In the genomic region with DNA sequence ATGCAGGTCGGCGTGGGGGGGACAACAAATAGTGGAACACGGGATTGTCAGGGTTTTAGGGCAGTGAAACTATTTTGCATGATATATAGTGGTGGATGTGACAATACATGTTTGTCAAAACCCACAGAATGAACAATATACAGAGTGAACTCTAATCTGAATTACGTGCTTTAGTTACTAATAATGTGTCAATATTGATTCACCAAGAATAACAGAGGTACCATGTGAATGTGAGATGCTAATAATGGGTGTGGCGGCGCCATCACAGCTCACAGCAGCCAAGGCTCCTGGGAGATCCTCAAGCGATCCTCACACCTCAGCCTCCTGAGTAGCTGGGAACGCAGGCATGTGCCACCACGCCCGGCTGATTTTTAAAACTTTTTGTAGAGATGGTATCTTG, we compare ENCODE assay signal across 23 cellular contexts. TPM values are rescaled to one million over a fixed set of nuclear protein-coding genes. Genes with fewer than 3 reads are reported as not detected.
"Had no signal": no experiment of that assay in that cellular context is flagged by ENCODE, and none has a peak within 500 bp of the region (broad histone marks: within the 10 kb centered on the region; RNA-seq: fewer than 3 reads in every experiment).

No MANE protein-coding gene starts in this region.

- H3K27me3 ChIP-seq: cardiac muscle cell, spleen, upper lobe of right lung had no signal

- H3K27ac Mint-ChIP-seq: activated naive CD4-positive, alpha-beta T cell treated with anti-CD3 and anti-CD28 coated beads for 36 hours; activated naive CD8-positive, alpha-beta T cell treated with anti-CD3 and anti-CD28 coated beads, Interleukin-2, amount 10 ng/mL, durations not matched to agents 7 days and 5 days; dendritic cell treated with granulocyte-macrophage colony-stimulating factor and Interleukin-4, amounts not matched to agents 40 ng/mL and 50 ng/mL, for 4 days; nephron; T-helper 1 cell treated with Interleukin-12 subunit alpha and Interleukin-12 subunit beta and Interleukin-4 antibody, amounts not matched to agents 30 μg/mL and 1 μg/mL, for 36 hours; WTC11 had no signal

- H3K4me3 Mint-ChIP-seq: activated naive CD4-positive, alpha-beta T cell treated with anti-CD3 and anti-CD28 coated beads for 36 hours; activated naive CD8-positive, alpha-beta T cell treated with anti-CD3 and anti-CD28 coated beads, Interleukin-2, amount 10 ng/mL, durations not matched to agents 7 days and 5 days; dendritic cell treated with granulocyte-macrophage colony-stimulating factor and Interleukin-4, amounts not matched to agents 40 ng/mL and 50 ng/mL, for 4 days; nephron; T-helper 1 cell treated with Interleukin-12 subunit alpha and Interleukin-12 subunit beta and Interleukin-4 antibody, amounts not matched to agents 30 μg/mL and 1 μg/mL, for 36 hours; WTC11 had no signal

- DNase-seq: activated CD8-positive, alpha-beta memory T cell treated with anti-CD3 and anti-CD28 coated beads, Interleukin-2, amount 50 U/mL, for 48 hours; activated effector memory CD4-positive, alpha-beta T cell treated with Interleukin-2 at 50 U/mL for 16 hours; activated naive CD4-positive, alpha-beta T cell treated with anti-CD3 and anti-CD28 coated beads for 36 hours; activated naive CD8-positive, alpha-beta T cell treated with anti-CD3 and anti-CD28 coated beads, Interleukin-2, amount 10 ng/mL, durations not matched to agents 7 days and 5 days; activated T-cell treated with anti-CD3 and anti-CD28 coated beads, Interleukin-2, amount 50 U/mL, for 48 hours; amygdala; effector CD4-positive, alpha-beta T cell; foreskin melanocyte; hippocampal formation; mesenchymal stem cell; spleen; stimulated activated CD4-positive, alpha-beta T cell treated with anti-CD3 and anti-CD28 coated beads, Interleukin-4, amount 100 ng/mL, for 1 hour; stimulated activated naive CD4-positive, alpha-beta T cell; T1000; upper lobe of right lung had no signal

- H3K9me3 ChIP-seq: spleen, upper lobe of right lung had no signal

- H3K9me3 Mint-ChIP-seq: activated naive CD4-positive, alpha-beta T cell treated with anti-CD3 and anti-CD28 coated beads for 36 hours; activated naive CD8-positive, alpha-beta T cell treated with anti-CD3 and anti-CD28 coated beads, Interleukin-2, amount 10 ng/mL, durations not matched to agents 7 days and 5 days; dendritic cell treated with granulocyte-macrophage colony-stimulating factor and Interleukin-4, amounts not matched to agents 40 ng/mL and 50 ng/mL, for 4 days; nephron; T-helper 1 cell treated with Interleukin-12 subunit alpha and Interleukin-12 subunit beta and Interleukin-4 antibody, amounts not matched to agents 30 μg/mL and 1 μg/mL, for 36 hours; WTC11 had no signal

- H3K4me3 ChIP-seq: cardiac muscle cell, spleen, upper lobe of right lung had no signal

- ATAC-seq: upper lobe of right lung, WTC11 had no signal

- H3K27ac ChIP-seq: spleen had no signal

- H3K27me3 Mint-ChIP-seq: activated naive CD8-positive, alpha-beta T cell treated with anti-CD3 and anti-CD28 coated beads, Interleukin-2, amount 10 ng/mL, durations not matched to agents 7 days and 5 days; dendritic cell treated with granulocyte-macrophage colony-stimulating factor and Interleukin-4, amounts not matched to agents 40 ng/mL and 50 ng/mL, for 4 days had no signal

RNA-seq across cellular contexts. Expression of gene CCL25, which starts 60.0 kb away (rescaled TPM):
- total RNA-seq: activated naive CD4-positive, alpha-beta T cell treated with anti-CD3 and anti-CD28 coated beads for 36 hours; cardiac muscle cell; mononuclear cell; myocyte; subcutaneous adipose tissue; upper lobe of right lung; WTC11 had no signal
- polyA plus RNA-seq: cardiac muscle cell had no signal
